Comparison of ENCODE assay signal across 21 cellular contexts in genomic region chr1:92774407-92774806, GRCh38.
"Had no signal": no experiment of that assay in that cellular context is flagged by ENCODE, and none has a peak within 500 bp of the region (broad histone marks: within the 10 kb centered on the region; RNA-seq: fewer than 3 reads in every experiment).

No MANE protein-coding gene starts in this region.

- H3K27ac ChIP-seq: brain microvascular endothelial cell, hepatocyte, left lung, psoas muscle, right lobe of liver, suprapubic skin, upper lobe of right lung had no signal

- H3K4me3 ChIP-seq: hepatocyte, left lung, psoas muscle, right lobe of liver, smooth muscle cell, suprapubic skin, upper lobe of right lung had no signal

- DNase-seq: activated CD4-positive, alpha-beta T cell treated with anti-CD3 and anti-CD28 coated beads for 48 hours; activated CD8-positive, alpha-beta memory T cell treated with anti-CD3 and anti-CD28 coated beads, Interleukin-2, amount 50 U/mL, for 4 hours; activated CD8-positive, alpha-beta T cell treated with anti-CD3 and anti-CD28 coated beads, Interleukin-2, amount 10 ng/mL, durations not matched to agents 7 days and 5 days; activated gamma-delta T cell; activated T-cell treated with anti-CD3 and anti-CD28 coated beads, Interleukin-2, amount 50 U/mL, for 72 hours; amygdala; brain microvascular endothelial cell; effector memory CD8-positive, alpha-beta T cell; left lung; occipital lobe; psoas muscle; right lobe of liver; stimulated activated CD4-positive, alpha-beta T cell treated with anti-CD3 and anti-CD28 coated beads, Interleukin-4, amount 100 ng/mL, for 4 hours; stimulated activated CD8-positive, alpha-beta memory T cell treated with anti-CD3 and anti-CD28 coated beads, Interleukin-4, amount 100 ng/mL, for 48 hours; stimulated activated naive CD4-positive, alpha-beta T cell treated with Interleukin-2 at 50 U/mL for 16 hours; T-helper 17 cell; upper lobe of right lung had no signal

- ATAC-seq: activated CD8-positive, alpha-beta T cell treated with anti-CD3 and anti-CD28 coated beads, Interleukin-2, amount 10 ng/mL, durations not matched to agents 7 days and 5 days; activated T-cell treated with anti-CD3 and anti-CD28 coated beads, Interleukin-2, amount 50 U/mL, for 72 hours; effector memory CD8-positive, alpha-beta T cell; left lung; natural killer cell treated with Interleukin-12 subunit alpha and Interleukin-12 subunit beta and Interleukin-15 and Interleukin-18, amount 100 ng/mL, for 72 hours; psoas muscle; right lobe of liver; T-helper 17 cell; upper lobe of right lung had no signal

- H3K27me3 ChIP-seq: brain microvascular endothelial cell, hepatocyte, left lung, right lobe of liver, suprapubic skin, upper lobe of right lung had no signal

- H3K9me3 ChIP-seq: left lung, psoas muscle, right lobe of liver, suprapubic skin, upper lobe of right lung had no signal

- H3K36me3 ChIP-seq: brain microvascular endothelial cell, left lung, right lobe of liver, suprapubic skin, upper lobe of right lung had no signal

- H3K4me1 ChIP-seq: left lung, right lobe of liver, suprapubic skin, upper lobe of right lung had no signal
